In genomic region chr6:170366248-170366960, GRCh38 we compare ENCODE assay signal across 1 cellular context.
TF ChIP-seq lines count a peak whose summit lies in the region.

No MANE protein-coding gene starts in this region.

TF ChIP-seq in HepG2, 621 proteins besides CTCF, POLR2A, EP300 and RAD21 (continued from another document and continues in another):
- TF ChIP-seq, protein P1, sequence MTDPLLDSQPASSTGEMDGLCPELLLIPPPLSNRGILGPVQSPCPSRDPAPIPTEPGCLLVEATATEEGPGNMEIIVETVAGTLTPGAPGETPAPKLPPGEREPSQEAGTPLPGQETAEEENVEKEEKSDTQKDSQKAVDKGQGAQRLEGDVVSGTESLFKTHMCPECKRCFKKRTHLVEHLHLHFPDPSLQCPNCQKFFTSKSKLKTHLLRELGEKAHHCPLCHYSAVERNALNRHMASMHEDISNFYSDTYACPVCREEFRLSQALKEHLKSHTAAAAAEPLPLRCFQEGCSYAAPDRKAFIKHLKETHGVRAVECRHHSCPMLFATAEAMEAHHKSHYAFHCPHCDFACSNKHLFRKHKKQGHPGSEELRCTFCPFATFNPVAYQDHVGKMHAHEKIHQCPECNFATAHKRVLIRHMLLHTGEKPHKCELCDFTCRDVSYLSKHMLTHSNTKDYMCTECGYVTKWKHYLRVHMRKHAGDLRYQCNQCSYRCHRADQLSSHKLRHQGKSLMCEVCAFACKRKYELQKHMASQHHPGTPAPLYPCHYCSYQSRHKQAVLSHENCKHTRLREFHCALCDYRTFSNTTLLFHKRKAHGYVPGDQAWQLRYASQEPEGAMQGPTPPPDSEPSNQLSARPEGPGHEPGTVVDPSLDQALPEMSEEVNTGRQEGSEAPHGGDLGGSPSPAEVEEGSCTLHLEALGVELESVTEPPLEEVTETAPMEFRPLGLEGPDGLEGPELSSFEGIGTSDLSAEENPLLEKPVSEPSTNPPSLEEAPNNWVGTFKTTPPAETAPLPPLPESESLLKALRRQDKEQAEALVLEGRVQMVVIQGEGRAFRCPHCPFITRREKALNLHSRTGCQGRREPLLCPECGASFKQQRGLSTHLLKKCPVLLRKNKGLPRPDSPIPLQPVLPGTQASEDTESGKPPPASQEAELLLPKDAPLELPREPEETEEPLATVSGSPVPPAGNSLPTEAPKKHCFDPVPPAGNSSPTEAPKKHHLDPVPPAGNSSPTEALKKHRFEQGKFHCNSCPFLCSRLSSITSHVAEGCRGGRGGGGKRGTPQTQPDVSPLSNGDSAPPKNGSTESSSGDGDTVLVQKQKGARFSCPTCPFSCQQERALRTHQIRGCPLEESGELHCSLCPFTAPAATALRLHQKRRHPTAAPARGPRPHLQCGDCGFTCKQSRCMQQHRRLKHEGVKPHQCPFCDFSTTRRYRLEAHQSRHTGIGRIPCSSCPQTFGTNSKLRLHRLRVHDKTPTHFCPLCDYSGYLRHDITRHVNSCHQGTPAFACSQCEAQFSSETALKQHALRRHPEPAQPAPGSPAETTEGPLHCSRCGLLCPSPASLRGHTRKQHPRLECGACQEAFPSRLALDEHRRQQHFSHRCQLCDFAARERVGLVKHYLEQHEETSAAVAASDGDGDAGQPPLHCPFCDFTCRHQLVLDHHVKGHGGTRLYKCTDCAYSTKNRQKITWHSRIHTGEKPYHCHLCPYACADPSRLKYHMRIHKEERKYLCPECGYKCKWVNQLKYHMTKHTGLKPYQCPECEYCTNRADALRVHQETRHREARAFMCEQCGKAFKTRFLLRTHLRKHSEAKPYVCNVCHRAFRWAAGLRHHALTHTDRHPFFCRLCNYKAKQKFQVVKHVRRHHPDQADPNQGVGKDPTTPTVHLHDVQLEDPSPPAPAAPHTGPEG (CRISPR knock-in tag; IDR thresholded peaks at IDR 0.05), result no peak
- no peak for TF ChIP-seq ZNF383 (CRISPR knock-in tag; IDR thresholded peaks at IDR 0.05; ENCODE audit: borderline replicate concordance)
- TF ChIP-seq KAT2B (IDR thresholded peaks at IDR 0.05; ENCODE audit: borderline replicate concordance, low read depth, low read length), result no peak
- TF ChIP-seq ZNF460 (CRISPR knock-in tag; IDR thresholded peaks at IDR 0.05; ENCODE audit: borderline replicate concordance), result no peak
- TF ChIP-seq E2F2 (CRISPR knock-in tag; IDR thresholded peaks at IDR 0.05; ENCODE audit: borderline replicate concordance), result no peak
- no peak for TF ChIP-seq MBD4 (IDR thresholded peaks at IDR 0.05; ENCODE audit: borderline replicate concordance, low read length)
- no peak for TF ChIP-seq NR2C2 (CRISPR knock-in tag; IDR thresholded peaks at IDR 0.05; ENCODE audit: borderline replicate concordance)
- TF ChIP-seq, protein P2, sequence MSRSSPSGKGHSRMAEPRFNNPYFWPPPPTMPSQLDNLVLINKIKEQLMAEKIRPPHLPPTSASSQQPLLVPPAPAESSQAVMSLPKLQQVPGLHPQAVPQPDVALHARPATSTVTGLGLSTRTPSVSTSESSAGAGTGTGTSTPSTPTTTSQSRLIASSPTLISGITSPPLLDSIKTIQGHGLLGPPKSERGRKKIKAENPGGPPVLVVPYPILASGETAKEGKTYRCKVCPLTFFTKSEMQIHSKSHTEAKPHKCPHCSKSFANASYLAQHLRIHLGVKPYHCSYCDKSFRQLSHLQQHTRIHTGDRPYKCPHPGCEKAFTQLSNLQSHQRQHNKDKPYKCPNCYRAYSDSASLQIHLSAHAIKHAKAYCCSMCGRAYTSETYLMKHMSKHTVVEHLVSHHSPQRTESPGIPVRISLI (CRISPR knock-in tag; IDR thresholded peaks at IDR 0.05; ENCODE audit: borderline replicate concordance), result peak; percentile 92
- TF ChIP-seq, protein P3, sequence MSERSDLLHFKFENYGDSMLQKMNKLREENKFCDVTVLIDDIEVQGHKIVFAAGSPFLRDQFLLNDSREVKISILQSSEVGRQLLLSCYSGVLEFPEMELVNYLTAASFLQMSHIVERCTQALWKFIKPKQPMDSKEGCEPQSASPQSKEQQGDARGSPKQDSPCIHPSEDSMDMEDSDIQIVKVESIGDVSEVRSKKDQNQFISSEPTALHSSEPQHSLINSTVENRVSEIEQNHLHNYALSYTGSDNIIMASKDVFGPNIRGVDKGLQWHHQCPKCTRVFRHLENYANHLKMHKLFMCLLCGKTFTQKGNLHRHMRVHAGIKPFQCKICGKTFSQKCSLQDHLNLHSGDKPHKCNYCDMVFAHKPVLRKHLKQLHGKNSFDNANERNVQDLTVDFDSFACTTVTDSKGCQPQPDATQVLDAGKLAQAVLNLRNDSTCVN (CRISPR knock-in tag; IDR thresholded peaks at IDR 0.05; ENCODE audit: borderline replicate concordance), result no peak
- TF ChIP-seq, protein P4, sequence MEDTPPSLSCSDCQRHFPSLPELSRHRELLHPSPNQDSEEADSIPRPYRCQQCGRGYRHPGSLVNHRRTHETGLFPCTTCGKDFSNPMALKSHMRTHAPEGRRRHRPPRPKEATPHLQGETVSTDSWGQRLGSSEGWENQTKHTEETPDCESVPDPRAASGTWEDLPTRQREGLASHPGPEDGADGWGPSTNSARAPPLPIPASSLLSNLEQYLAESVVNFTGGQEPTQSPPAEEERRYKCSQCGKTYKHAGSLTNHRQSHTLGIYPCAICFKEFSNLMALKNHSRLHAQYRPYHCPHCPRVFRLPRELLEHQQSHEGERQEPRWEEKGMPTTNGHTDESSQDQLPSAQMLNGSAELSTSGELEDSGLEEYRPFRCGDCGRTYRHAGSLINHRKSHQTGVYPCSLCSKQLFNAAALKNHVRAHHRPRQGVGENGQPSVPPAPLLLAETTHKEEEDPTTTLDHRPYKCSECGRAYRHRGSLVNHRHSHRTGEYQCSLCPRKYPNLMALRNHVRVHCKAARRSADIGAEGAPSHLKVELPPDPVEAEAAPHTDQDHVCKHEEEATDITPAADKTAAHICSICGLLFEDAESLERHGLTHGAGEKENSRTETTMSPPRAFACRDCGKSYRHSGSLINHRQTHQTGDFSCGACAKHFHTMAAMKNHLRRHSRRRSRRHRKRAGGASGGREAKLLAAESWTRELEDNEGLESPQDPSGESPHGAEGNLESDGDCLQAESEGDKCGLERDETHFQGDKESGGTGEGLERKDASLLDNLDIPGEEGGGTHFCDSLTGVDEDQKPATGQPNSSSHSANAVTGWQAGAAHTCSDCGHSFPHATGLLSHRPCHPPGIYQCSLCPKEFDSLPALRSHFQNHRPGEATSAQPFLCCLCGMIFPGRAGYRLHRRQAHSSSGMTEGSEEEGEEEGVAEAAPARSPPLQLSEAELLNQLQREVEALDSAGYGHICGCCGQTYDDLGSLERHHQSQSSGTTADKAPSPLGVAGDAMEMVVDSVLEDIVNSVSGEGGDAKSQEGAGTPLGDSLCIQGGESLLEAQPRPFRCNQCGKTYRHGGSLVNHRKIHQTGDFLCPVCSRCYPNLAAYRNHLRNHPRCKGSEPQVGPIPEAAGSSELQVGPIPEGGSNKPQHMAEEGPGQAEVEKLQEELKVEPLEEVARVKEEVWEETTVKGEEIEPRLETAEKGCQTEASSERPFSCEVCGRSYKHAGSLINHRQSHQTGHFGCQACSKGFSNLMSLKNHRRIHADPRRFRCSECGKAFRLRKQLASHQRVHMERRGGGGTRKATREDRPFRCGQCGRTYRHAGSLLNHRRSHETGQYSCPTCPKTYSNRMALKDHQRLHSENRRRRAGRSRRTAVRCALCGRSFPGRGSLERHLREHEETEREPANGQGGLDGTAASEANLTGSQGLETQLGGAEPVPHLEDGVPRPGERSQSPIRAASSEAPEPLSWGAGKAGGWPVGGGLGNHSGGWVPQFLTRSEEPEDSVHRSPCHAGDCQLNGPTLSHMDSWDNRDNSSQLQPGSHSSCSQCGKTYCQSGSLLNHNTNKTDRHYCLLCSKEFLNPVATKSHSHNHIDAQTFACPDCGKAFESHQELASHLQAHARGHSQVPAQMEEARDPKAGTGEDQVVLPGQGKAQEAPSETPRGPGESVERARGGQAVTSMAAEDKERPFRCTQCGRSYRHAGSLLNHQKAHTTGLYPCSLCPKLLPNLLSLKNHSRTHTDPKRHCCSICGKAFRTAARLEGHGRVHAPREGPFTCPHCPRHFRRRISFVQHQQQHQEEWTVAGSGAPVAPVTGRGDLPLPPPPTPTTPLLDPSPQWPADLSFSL (CRISPR knock-in tag; IDR thresholded peaks at IDR 0.05), result peak; percentile 86
- TF ChIP-seq SPEN (CRISPR knock-in tag; IDR thresholded peaks at IDR 0.05; ENCODE audit: low read depth), result no peak
- TF ChIP-seq TBL1XR1 (IDR thresholded peaks at IDR 0.05; ENCODE audit: borderline replicate concordance, low read length, partially characterized antibody), result no peak
- no peak for TF ChIP-seq ZNF33A (CRISPR knock-in tag; IDR thresholded peaks at IDR 0.05; ENCODE audit: borderline replicate concordance)
- TF ChIP-seq ZNF781 (CRISPR knock-in tag; IDR thresholded peaks at IDR 0.05; ENCODE audit: borderline replicate concordance, not compliant biosample characterization), result no peak
- TF ChIP-seq FIP1L1 (IDR thresholded peaks at IDR 0.05; ENCODE audit: borderline replicate concordance, insufficient read depth, low read depth, low read length), result no peak
- no peak for TF ChIP-seq SRSF1 (optimal IDR thresholded peaks at IDR 0.05; ENCODE audit: low read depth, low read length)
- TF ChIP-seq, protein P5, sequence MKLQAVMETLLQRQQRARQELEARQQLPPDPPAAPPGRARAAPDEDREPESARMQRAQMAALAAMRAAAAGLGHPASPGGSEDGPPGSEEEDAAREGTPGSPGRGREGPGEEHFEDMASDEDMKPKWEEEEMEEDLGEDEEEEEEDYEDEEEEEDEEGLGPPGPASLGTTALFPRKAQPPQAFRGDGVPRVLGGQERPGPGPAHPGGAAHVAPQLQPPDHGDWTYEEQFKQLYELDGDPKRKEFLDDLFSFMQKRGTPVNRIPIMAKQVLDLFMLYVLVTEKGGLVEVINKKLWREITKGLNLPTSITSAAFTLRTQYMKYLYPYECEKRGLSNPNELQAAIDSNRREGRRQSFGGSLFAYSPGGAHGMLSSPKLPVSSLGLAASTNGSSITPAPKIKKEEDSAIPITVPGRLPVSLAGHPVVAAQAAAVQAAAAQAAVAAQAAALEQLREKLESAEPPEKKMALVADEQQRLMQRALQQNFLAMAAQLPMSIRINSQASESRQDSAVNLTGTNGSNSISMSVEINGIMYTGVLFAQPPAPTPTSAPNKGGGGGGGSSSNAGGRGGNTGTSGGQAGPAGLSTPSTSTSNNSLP (IDR thresholded peaks at IDR 0.05; ENCODE audit: low read depth, low read length), result no peak
- TF ChIP-seq, protein P6, sequence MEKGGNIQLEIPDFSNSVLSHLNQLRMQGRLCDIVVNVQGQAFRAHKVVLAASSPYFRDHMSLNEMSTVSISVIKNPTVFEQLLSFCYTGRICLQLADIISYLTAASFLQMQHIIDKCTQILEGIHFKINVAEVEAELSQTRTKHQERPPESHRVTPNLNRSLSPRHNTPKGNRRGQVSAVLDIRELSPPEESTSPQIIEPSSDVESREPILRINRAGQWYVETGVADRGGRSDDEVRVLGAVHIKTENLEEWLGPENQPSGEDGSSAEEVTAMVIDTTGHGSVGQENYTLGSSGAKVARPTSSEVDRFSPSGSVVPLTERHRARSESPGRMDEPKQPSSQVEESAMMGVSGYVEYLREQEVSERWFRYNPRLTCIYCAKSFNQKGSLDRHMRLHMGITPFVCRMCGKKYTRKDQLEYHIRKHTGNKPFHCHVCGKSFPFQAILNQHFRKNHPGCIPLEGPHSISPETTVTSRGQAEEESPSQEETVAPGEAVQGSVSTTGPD (CRISPR knock-in tag; IDR thresholded peaks at IDR 0.05), result no peak
- TF ChIP-seq ZNF7 (CRISPR knock-in tag; IDR thresholded peaks at IDR 0.05), result no peak
- no peak for TF ChIP-seq ARNTL (CRISPR knock-in tag; IDR thresholded peaks at IDR 0.05)
- TF ChIP-seq PHF20 (CRISPR knock-in tag; IDR thresholded peaks at IDR 0.05), result no peak
- TF ChIP-seq NFE2L1 (CRISPR knock-in tag; IDR thresholded peaks at IDR 0.05; ENCODE audit: borderline replicate concordance), result no peak
- no peak for TF ChIP-seq PHF8 (CRISPR knock-in tag; IDR thresholded peaks at IDR 0.05)
- TF ChIP-seq EHMT2 (IDR thresholded peaks at IDR 0.05; ENCODE audit: borderline replicate concordance, low read depth, low read length), result no peak
- TF ChIP-seq ZNF44 (CRISPR knock-in tag; IDR thresholded peaks at IDR 0.05), result no peak
- TF ChIP-seq SIX1 (CRISPR knock-in tag; IDR thresholded peaks at IDR 0.05; ENCODE audit: borderline replicate concordance), result no peak
- no peak for TF ChIP-seq ZNF598 (CRISPR knock-in tag; IDR thresholded peaks at IDR 0.05; ENCODE audit: borderline replicate concordance)
- no peak for TF ChIP-seq YY1 (IDR thresholded peaks at IDR 0.05; ENCODE audit: insufficient read depth, insufficient replicate concordance, low read depth, low read length)
- TF ChIP-seq ZNF891 (CRISPR knock-in tag; IDR thresholded peaks at IDR 0.05), result no peak
- TF ChIP-seq ZBTB4 (CRISPR knock-in tag; IDR thresholded peaks at IDR 0.05; ENCODE audit: borderline replicate concordance), result peak; percentile 22; the same call in 1 of the 2 replicates
- no peak for TF ChIP-seq TMF1 (CRISPR knock-in tag; IDR thresholded peaks at IDR 0.05; ENCODE audit: low read depth)
- no peak for TF ChIP-seq FOXC1 (CRISPR knock-in tag; IDR thresholded peaks at IDR 0.05; ENCODE audit: borderline replicate concordance)
